Comparison of ENCODE assay signal across 15 cellular contexts in the genomic region with DNA sequence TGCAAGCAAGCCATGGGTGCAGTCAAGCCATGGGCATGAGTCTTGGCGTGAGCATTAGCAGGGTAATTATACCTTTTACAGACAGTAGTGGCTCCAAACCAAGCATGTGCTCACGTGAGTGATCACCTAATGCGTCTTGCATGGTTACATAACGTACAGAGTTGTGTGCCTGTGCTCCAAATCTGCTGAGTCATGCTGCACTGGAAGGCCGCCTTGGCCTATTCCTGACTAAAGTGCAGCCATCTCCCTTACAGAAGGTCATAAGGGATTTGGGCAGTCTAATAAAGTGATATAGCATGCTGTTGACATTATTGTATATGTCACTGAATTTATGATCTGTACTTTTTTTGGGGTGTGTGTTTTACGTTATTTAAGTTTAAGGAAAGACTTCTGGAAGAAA.
DNase-seq lines count a peak whose midpoint lies in the region; ATAC-seq and TF ChIP-seq lines count a peak whose summit lies in the region.
"Had no signal": no experiment of that assay in that cellular context is flagged by ENCODE, and none has a peak within 500 bp of the region (broad histone marks: within the 10 kb centered on the region; RNA-seq: fewer than 3 reads in every experiment).

No MANE protein-coding gene starts in this region.

- peak; percentile 48 for DNase-seq in BE2C
- no peak for DNase-seq in Panc1 (ENCODE audit: low read depth, low spot score)
- DNase-seq in foreskin keratinocyte, result peak in 1 of 2 donors; percentile 19
- peak in 1 of 3 donors; percentile 31 for DNase-seq in mucosa of descending colon
- DNase-seq in GM10248 (ENCODE audit: extremely low spot score), result no peak
- no peak for DNase-seq in esophagus squamous epithelium (lab: John Stamatoyannopoulos, UW)
- DNase-seq in RWPE1 (ENCODE audit: low spot score), result no peak
- DNase-seq in HK-2 (ENCODE audit: unreplicated experiment), result no peak
- DNase-seq: activated CD4-positive, alpha-beta T cell treated with anti-CD3 and anti-CD28 coated beads, Interleukin-2, amount 10 ng/mL, durations not matched to agents 24 days and 14 days; effector memory CD8-positive, alpha-beta T cell; hippocampal formation; NCI-H2171 treated with DMSO at 0.1 percent for 48 hours; stimulated activated CD4-positive, alpha-beta T cell treated with anti-CD3 and anti-CD28 coated beads, Interleukin-4, amount 100 ng/mL, for 4 hours; stimulated activated naive CD4-positive, alpha-beta T cell had no signal

- no peak overlapping the region for H3K27ac ChIP-seq in Panc1 (ENCODE audit: low read length)
- H3K27ac ChIP-seq in foreskin keratinocyte, result no peak overlapping the region
- H3K27ac ChIP-seq in esophagus squamous epithelium, result peak overlapping the region in 1 of 4 donors; percentile 16
- H3K27ac ChIP-seq in RWPE1, result no peak overlapping the region
- H3K27ac ChIP-seq: HL-60 had no signal

- ATAC-seq in Panc1 (peak; percentile 38; the same call in 1 of the 2 replicates), foreskin keratinocyte (peak; percentile 80), mucosa of descending colon (peak; percentile 77)
- ATAC-seq: effector memory CD8-positive, alpha-beta T cell had no signal

- TF ChIP-seq POLR2A in esophagus squamous epithelium (IDR thresholded peaks at IDR 0.05), result no peak

- BruUV-seq in Panc1 (replicated peaks; lab: Mats Ljungman, UMichigan), result no TSS peak

- TF ChIP-seq CTCF in BE2C (IDR thresholded peaks at IDR 0.05; ENCODE audit: low read depth, low read length), result no peak
- no peak for TF ChIP-seq CTCF in Panc1 (IDR thresholded peaks at IDR 0.05)
- no peak for TF ChIP-seq CTCF in foreskin keratinocyte (conservative IDR thresholded peaks at IDR 0.05)
- no peak for TF ChIP-seq CTCF in mucosa of descending colon (IDR thresholded peaks at IDR 0.05)
- TF ChIP-seq CTCF in GM10248 (IDR thresholded peaks at IDR 0.05; ENCODE audit: control extremely low read depth, extremely low read depth, low read depth, missing control alignments), result no peak
- no peak for TF ChIP-seq CTCF in esophagus squamous epithelium (IDR thresholded peaks at IDR 0.05)
- no peak for TF ChIP-seq CTCF in RWPE1 (conservative IDR thresholded peaks at IDR 0.05; ENCODE audit: low read depth)

- H3K36me3 ChIP-seq in BE2C, result no peaks in the 10 kb centered on the region
- no peaks in the 10 kb centered on the region for H3K36me3 ChIP-seq in Panc1 (ENCODE audit: control insufficient read depth, insufficient read depth, low read length)
- H3K36me3 ChIP-seq in mucosa of descending colon (ENCODE audit: low read depth), result no peaks in the 10 kb centered on the region
- no peaks in the 10 kb centered on the region for H3K36me3 ChIP-seq in esophagus squamous epithelium

- WGBS in esophagus squamous epithelium, 2 donors, result 50 to 53% methylated on average over 6 of the region's 6 CpGs

- CTCF ChIA-PET in Panc1 (lab: Charles Lee) (no interaction called here), GM10248 (lab: Yijun Ruan, JAX) (no interaction called here), RWPE1 (lab: Yijun Ruan, JAX) (no interaction called here)

- H3K27me3 ChIP-seq in BE2C (no peaks in the 10 kb centered on the region), Panc1 (ENCODE audit: control insufficient read depth, insufficient read depth, low read length) (no peaks in the 10 kb centered on the region), foreskin keratinocyte (no peaks in the 10 kb centered on the region), esophagus squamous epithelium (no peaks in the 10 kb centered on the region)

- in situ Hi-C loops in Panc1 (cut with HindIII; ENCODE audit: low pct_unique_long_range_greater_than_20kb, low sequenced_read_pairs), result no loop called here

- intact Hi-C loops in Panc1 (cut with micrococcal nuclease; ENCODE audit: unreplicated experiment) (no loop called here), mucosa of descending colon (cut with DNase I, micrococcal nuclease) (no loop called here), esophagus squamous epithelium (cut with DNase I) (no loop called here)

- H3K9me3 ChIP-seq in BE2C, result no peaks in the 10 kb centered on the region; the same call in 1 of the 2 replicates
- H3K9me3 ChIP-seq in Panc1 (ENCODE audit: control insufficient read depth, insufficient read depth, low read depth, low read length), result no peaks in the 10 kb centered on the region
- H3K9me3 ChIP-seq in mucosa of descending colon, result no peaks in the 10 kb centered on the region
- no peaks in the 10 kb centered on the region for H3K9me3 ChIP-seq in esophagus squamous epithelium

- H3K4me1 ChIP-seq in BE2C (peaks cover 15% of the 10 kb centered on the region), Panc1 (ENCODE audit: control insufficient read depth, insufficient read depth, low read length) (no peaks in the 10 kb centered on the region), foreskin keratinocyte (no peaks in the 10 kb centered on the region), mucosa of descending colon (ENCODE audit: low read depth) (peaks cover 14% of the 10 kb centered on the region), esophagus squamous epithelium (peaks cover 0 to 25% (median 0%) of the 10 kb centered on the region in 3 donors)

- H3K4me3 ChIP-seq in BE2C (ENCODE audit: low read depth, low read length), result no peak overlapping the region
- H3K4me3 ChIP-seq in Panc1 (ENCODE audit: low read depth in 2 of 2, low read length in 2 of 2), result no peak overlapping the region
- no peak overlapping the region for H3K4me3 ChIP-seq in mucosa of descending colon
- H3K4me3 ChIP-seq in esophagus squamous epithelium, result no peak overlapping the region

- POLR2A ChIA-PET in Panc1 (lab: Charles Lee), result no interaction called here
- POLR2A ChIA-PET in GM10248 (lab: Yijun Ruan, JAX), result no interaction called here
- POLR2A ChIA-PET in RWPE1 (lab: Yijun Ruan, JAX; ENCODE audit: low non-redundant PET), result no interaction called here
